21 cellular contexts compared by ENCODE assay signal in genomic region chrX:119425050-119425449, GRCh38. TPM values are rescaled to one million over a fixed set of nuclear protein-coding genes. Genes with fewer than 3 reads are reported as not detected.
DNase-seq lines count a peak whose midpoint lies in the region; ATAC-seq, FAIRE-seq and TF ChIP-seq lines count a peak whose summit lies in the region.
"Had no signal": no experiment of that assay in that cellular context is flagged by ENCODE, and none has a peak within 500 bp of the region (broad histone marks: within the 10 kb centered on the region; RNA-seq: fewer than 3 reads in every experiment).

No MANE protein-coding gene starts in this region.

- BruUV-seq in HepG2 (replicated peaks; lab: Mats Ljungman, UMichigan): no TSS peak

- H4K20me1 ChIP-seq in HepG2 (ENCODE audit: insufficient read depth, low read length): no peaks in the 10 kb centered on the region

- no peaks in the 10 kb centered on the region for H3K79me2 ChIP-seq in HepG2 (ENCODE audit: insufficient read depth, low read length)

- H3K27ac ChIP-seq in HepG2 (ENCODE audit: extremely low read length, insufficient read depth, low read length) (no peak overlapping the region), right lobe of liver (peak overlapping the region in 1 of 3 donors; percentile 8), coronary artery (no peak overlapping the region)
- H3K27ac ChIP-seq: A549 had no signal

- ATAC-seq in HepG2: no peak
- no peak for ATAC-seq in right lobe of liver
- no peak for ATAC-seq in activated B cell treated with CpG ODN at 0.5 μM for 24 hours (ENCODE audit: low read depth)
- no peak for ATAC-seq in stimulated activated naive B cell treated with anti-CD40 and anti-IgM and Interleukin-4, amounts not matched to agents 10 μg/mL and 1 μg/mL and 100 μg/mL, for 72 hours (replicated peaks)
- ATAC-seq: Panc1 had no signal

- H3K36me3 ChIP-seq in HepG2 (replicated peaks in 1 of 2; ENCODE audit: control insufficient read depth in 1 of 2, insufficient read depth in 2 of 2, low read length in 2 of 2): no peaks in the 10 kb centered on the region
- no peaks in the 10 kb centered on the region for H3K36me3 ChIP-seq in right lobe of liver

- H3K4me1 Mint-ChIP-seq in IgD-negative memory B cell: peaks cover 21 to 24% (median 23%) of the 10 kb centered on the region in 3 donors
- peaks cover 31% of the 10 kb centered on the region for H3K4me1 Mint-ChIP-seq in activated B cell treated with CpG ODN at 0.5 μM for 24 hours
- peaks cover 9 to 26% of the 10 kb centered on the region in 2 donors for H3K4me1 Mint-ChIP-seq in stimulated activated naive B cell treated with anti-CD40 and anti-IgM and Interleukin-4, amounts not matched to agents 10 μg/mL and 1 μg/mL and 100 μg/mL, for 72 hours

- no peak overlapping the region for H2AFZ ChIP-seq in HepG2 (ENCODE audit: low read length)

- WGBS in HepG2 (ENCODE audit: low lambda C conversion rate): 82% methylated on average over 3 of the region's 5 CpGs
- WGBS in right lobe of liver (ENCODE audit: insufficient coverage, low coverage, low lambda C conversion rate, missing lambda C conversion rate): 50% methylated on average over 4 of the region's 5 CpGs

- H3K9me3 ChIP-seq in HepG2 (ENCODE audit: low read length) (no peaks in the 10 kb centered on the region), right lobe of liver (no peaks in the 10 kb centered on the region)
- H3K9me3 ChIP-seq: A549, SK-N-SH had no signal

- intact Hi-C loops in HepG2 (cut with micrococcal nuclease; ENCODE audit: unreplicated experiment): no loop called here
- intact Hi-C loops in right lobe of liver (cut with DNase I): no loop called here
- intact Hi-C loops in activated B cell treated with CpG ODN at 0.5 μM for 24 hours (cut with micrococcal nuclease): loop anchor here (5.0 kb wide), 1 partner anchor 42 kb away; the partner anchor contains the start of gene SLC25A5

- in situ Hi-C loops in HepG2 (cut with HindIII; ENCODE audit: extremely low pct_ligation_motif_present, low pct_unique_long_range_greater_than_20kb): no loop called here

- H3K9ac ChIP-seq in HepG2 (ENCODE audit: insufficient read depth, low read depth, low read length): no peak overlapping the region
- H3K9ac ChIP-seq: SK-N-SH had no signal

- peaks cover 32% of the 10 kb centered on the region for H3K4me1 ChIP-seq in HepG2 (ENCODE audit: insufficient read depth, low read length)
- H3K4me1 ChIP-seq in right lobe of liver: peaks cover 0 to 24% (median 0%) of the 10 kb centered on the region in 4 donors

- H3K4me3 ChIP-seq in HepG2 (replicated peaks in 1 of 3; ENCODE audit: insufficient read depth in 1 of 3, low read depth in 2 of 3, low read length in 3 of 3) (no peak overlapping the region), right lobe of liver (no peak overlapping the region), coronary artery (no peak overlapping the region)
- H3K4me3 ChIP-seq: A549 had no signal

- no peaks in the 10 kb centered on the region for H3K36me3 Mint-ChIP-seq in IgD-negative memory B cell
- H3K36me3 Mint-ChIP-seq in activated B cell treated with CpG ODN at 0.5 μM for 24 hours (ENCODE audit: low read depth): peaks cover 13% of the 10 kb centered on the region
- peaks cover 8 to 12% of the 10 kb centered on the region in 2 donors for H3K36me3 Mint-ChIP-seq in stimulated activated naive B cell treated with anti-CD40 and anti-IgM and Interleukin-4, amounts not matched to agents 10 μg/mL and 1 μg/mL and 100 μg/mL, for 72 hours

- TF ChIP-seq POLR2A in HepG2 (IDR thresholded peaks at IDR 0.05; ENCODE audit: insufficient read depth in 1 of 2, low read depth in 2 of 2, low read length in 2 of 2) (no peak), right lobe of liver (IDR thresholded peaks at IDR 0.05) (no peak)

- H3K4me3 Mint-ChIP-seq in IgD-negative memory B cell (peak overlapping the region in 1 of 4 donors; percentile 66), activated B cell treated with CpG ODN at 0.5 μM for 24 hours (no peak overlapping the region)
- H3K4me3 Mint-ChIP-seq in stimulated activated naive B cell treated with anti-CD40 and anti-IgM and Interleukin-4, amounts not matched to agents 10 μg/mL and 1 μg/mL and 100 μg/mL, for 72 hours: no peak overlapping the region
- H3K4me3 Mint-ChIP-seq: CD4-positive, CD25-positive, alpha-beta regulatory T cell; H9 had no signal

- peak overlapping the region in 2 of 3 donors; percentile 31 to 68 for H3K27ac Mint-ChIP-seq in IgD-negative memory B cell
- peak overlapping the region; percentile 41 for H3K27ac Mint-ChIP-seq in activated B cell treated with CpG ODN at 0.5 μM for 24 hours
- H3K27ac Mint-ChIP-seq in stimulated activated naive B cell treated with anti-CD40 and anti-IgM and Interleukin-4, amounts not matched to agents 10 μg/mL and 1 μg/mL and 100 μg/mL, for 72 hours: no peak overlapping the region
- H3K27ac Mint-ChIP-seq: H9 had no signal

- no peak for FAIRE-seq in HepG2 (lab: Jason Lieb, UNC)
- FAIRE-seq: A549, G401.6, GM12892 had no signal

- POLR2A ChIA-PET in HepG2 (lab: Yijun Ruan, JAX) (no interaction called here), activated B cell treated with CpG ODN at 0.5 μM for 24 hours (lab: Charles Lee) (no interaction called here)

- DNase-seq in HepG2 (ENCODE audit: low spot score): no peak
- DNase-seq in right lobe of liver: no peak
- DNase-seq in activated B cell treated with CpG ODN at 0.5 μM for 24 hours: no peak
- DNase-seq in midbrain (lab: John Stamatoyannopoulos, UW): peak; percentile 16
- no peak for DNase-seq in coronary artery (ENCODE audit: low spot score)
- DNase-seq in stimulated activated naive B cell treated with anti-CD40 and anti-IgM and Interleukin-4, amounts not matched to agents 10 μg/mL and 1 μg/mL and 100 μg/mL, for 72 hours: no peak
- no peak for DNase-seq in inferior parietal cortex (ENCODE audit: extremely low spot score)
- DNase-seq: CD4-positive, CD25-positive, alpha-beta regulatory T cell; COR-L47; H9; NCI-H1105; NCI-H146; NCI-H2081 treated with DMSO at 0.1 percent for 48 hours; NCI-H748 treated with DMSO at 0.1 percent for 48 hours; SIG-M5; SK-N-SH had no signal

- peaks cover 0 to 2% (median 0%) of the 10 kb centered on the region in 3 donors for H3K9me3 Mint-ChIP-seq in IgD-negative memory B cell
- H3K9me3 Mint-ChIP-seq in activated B cell treated with CpG ODN at 0.5 μM for 24 hours: no peaks in the 10 kb centered on the region
- H3K9me3 Mint-ChIP-seq in stimulated activated naive B cell treated with anti-CD40 and anti-IgM and Interleukin-4, amounts not matched to agents 10 μg/mL and 1 μg/mL and 100 μg/mL, for 72 hours: no peaks in the 10 kb centered on the region
- H3K9me3 Mint-ChIP-seq: CD4-positive, CD25-positive, alpha-beta regulatory T cell had no signal

- H3K27me3 Mint-ChIP-seq in IgD-negative memory B cell (peaks cover 1% of the 10 kb centered on the region), activated B cell treated with CpG ODN at 0.5 μM for 24 hours (no peaks in the 10 kb centered on the region)
- H3K27me3 Mint-ChIP-seq in stimulated activated naive B cell treated with anti-CD40 and anti-IgM and Interleukin-4, amounts not matched to agents 10 μg/mL and 1 μg/mL and 100 μg/mL, for 72 hours: no peaks in the 10 kb centered on the region
- H3K27me3 Mint-ChIP-seq: CD4-positive, CD25-positive, alpha-beta regulatory T cell had no signal

- TF ChIP-seq RAD21 in HepG2 (CRISPR knock-in tag; IDR thresholded peaks at IDR 0.05): no peak

- no peak overlapping the region for H3K4me2 ChIP-seq in HepG2 (ENCODE audit: low read depth, low read length)
- H3K4me2 ChIP-seq: A549, SK-N-SH had no signal

- TF ChIP-seq CTCF in HepG2 (CRISPR knock-in tag; IDR thresholded peaks at IDR 0.05): no peak
- no peak for TF ChIP-seq CTCF in right lobe of liver (IDR thresholded peaks at IDR 0.05)
- no peak for TF ChIP-seq CTCF in activated B cell treated with CpG ODN at 0.5 μM for 24 hours (IDR thresholded peaks at IDR 0.05)
- no peak for TF ChIP-seq CTCF in coronary artery (IDR thresholded peaks at IDR 0.05)

- H3K27me3 ChIP-seq in HepG2 (ENCODE audit: control insufficient read depth in 1 of 2, insufficient read depth in 2 of 2, low read length in 2 of 2) (no peaks in the 10 kb centered on the region), right lobe of liver (no peaks in the 10 kb centered on the region)

- no peak for TF ChIP-seq EP300 in HepG2 (IDR thresholded peaks at IDR 0.05; ENCODE audit: low read depth in 2 of 2, low read length in 2 of 2)
- TF ChIP-seq EP300 in HepG2 (CRISPR knock-in tag; IDR thresholded peaks at IDR 0.05; ENCODE audit: borderline replicate concordance): no peak

- CTCF ChIA-PET in HepG2 (lab: Yijun Ruan, JAX; ENCODE audit: low intra/inter-chr PET ratio, low total read pairs) (no interaction called here), activated B cell treated with CpG ODN at 0.5 μM for 24 hours (lab: Charles Lee) (no interaction called here)

RNA-seq across cellular contexts. Expression of gene SLC25A43, which starts 25.9 kb away (rescaled TPM):
- total RNA-seq in HepG2 (2016; rRNA removed; fragmentation: Illumina TruSeq; extraction: Trizol) (13.2 and 14.1 TPM in 2 replicates), right lobe of liver (10 to 100 TPM in 2 of 6 experiments, 1 to 10 TPM in 4; 6.4 to 21.5 (median 7.5) TPM), activated B cell treated with CpG ODN at 0.5 μM for 24 hours (11.0 and 11.9 TPM in 2 replicates)
- total RNA-seq in HepG2 (2016; cell fraction: cytosol; rRNA removed; fragmentation: Illumina TruSeq; extraction: Trizol; ENCODE audit: low read depth): 7.9 and 9.2 TPM in 2 replicates
- total RNA-seq in HepG2 (2016; cell fraction: insoluble cytoplasmic fraction; rRNA removed; fragmentation: Illumina TruSeq; extraction: Trizol): 12.2 and 13.4 TPM in 2 replicates
- 24.3 and 26.0 TPM in 2 replicates for total RNA-seq in HepG2 (2016; cell fraction: membrane; rRNA removed; fragmentation: Illumina TruSeq; extraction: Trizol)
- 6.0 and 6.9 TPM in 2 replicates for total RNA-seq in HepG2 (2016; cell fraction: nucleus; rRNA removed; fragmentation: Illumina TruSeq; extraction: Trizol)
- polyA plus RNA-seq in HepG2 (2011; rRNA removed) (5.8 and 6.4 TPM in 2 replicates), IgD-negative memory B cell (12.5 TPM)
- polyA plus RNA-seq in HepG2 (2011; cell fraction: cytosol; rRNA removed): 5.1 and 7.7 TPM in 2 replicates
- 2.9 and 3.3 TPM in 2 replicates for polyA plus RNA-seq in HepG2 (2011; cell fraction: nucleus; rRNA removed)
- polyA plus RNA-seq in HepG2 (2012): 7.8 TPM in 2 replicates
- 12.5 and 12.9 TPM in 2 replicates for polyA plus RNA-seq in HepG2 (2016; cell fraction: cytosol; fragmentation: Illumina TruSeq; extraction: Trizol; ENCODE audit: low read depth)
- polyA plus RNA-seq in HepG2 (2016; cell fraction: insoluble cytoplasmic fraction; fragmentation: Illumina TruSeq; extraction: Trizol; ENCODE audit: low read depth): 17.1 and 19.8 TPM in 2 replicates
- 23.4 and 29.4 TPM in 2 replicates for polyA plus RNA-seq in HepG2 (2016; cell fraction: membrane; fragmentation: Illumina TruSeq; extraction: Trizol; ENCODE audit: low read depth)
- polyA plus RNA-seq in HepG2 (2016; cell fraction: nucleus; fragmentation: Illumina TruSeq; extraction: Trizol; ENCODE audit: insufficient read depth, low read depth): 12.5 and 13.3 TPM in 2 replicates
- polyA minus RNA-seq in HepG2 (2011; rRNA and poly(A)+ RNA removed; ENCODE audit: low replicate concordance): 4.5 and 7.1 TPM in 2 replicates
- 3.7 and 4.6 TPM in 2 replicates for polyA minus RNA-seq in HepG2 (2011; cell fraction: cytosol; rRNA and poly(A)+ RNA removed)
- polyA minus RNA-seq in HepG2 (2011; cell fraction: nucleus; rRNA and poly(A)+ RNA removed): 2.4 and 3.4 TPM in 2 replicates

RNA-seq across cellular contexts. Expression of gene SLC25A5, which starts 43.2 kb away (rescaled TPM):
- total RNA-seq in HepG2 (2016; rRNA removed; fragmentation: Illumina TruSeq; extraction: Trizol) (300 and 472 TPM in 2 replicates), right lobe of liver (100 to 1,000 TPM; 168 to 296 (median 223) TPM), activated B cell treated with CpG ODN at 0.5 μM for 24 hours (300 and 321 TPM in 2 replicates)
- 168 and 187 TPM in 2 replicates for total RNA-seq in HepG2 (2016; cell fraction: cytosol; rRNA removed; fragmentation: Illumina TruSeq; extraction: Trizol; ENCODE audit: low read depth)
- 312 and 459 TPM in 2 replicates for total RNA-seq in HepG2 (2016; cell fraction: insoluble cytoplasmic fraction; rRNA removed; fragmentation: Illumina TruSeq; extraction: Trizol)
- total RNA-seq in HepG2 (2016; cell fraction: membrane; rRNA removed; fragmentation: Illumina TruSeq; extraction: Trizol): 296 and 308 TPM in 2 replicates
- 148 TPM in 2 replicates for total RNA-seq in HepG2 (2016; cell fraction: nucleus; rRNA removed; fragmentation: Illumina TruSeq; extraction: Trizol)
- polyA plus RNA-seq in HepG2 (2011; rRNA removed) (356 and 402 TPM in 2 replicates), IgD-negative memory B cell (298 TPM)
- polyA plus RNA-seq in HepG2 (2011; cell fraction: cytosol; rRNA removed): 679 and 773 TPM in 2 replicates
- polyA plus RNA-seq in HepG2 (2011; cell fraction: nucleus; rRNA removed): 192 and 211 TPM in 2 replicates
- polyA plus RNA-seq in HepG2 (2012): 586 and 628 TPM in 2 replicates
- 295 and 308 TPM in 2 replicates for polyA plus RNA-seq in HepG2 (2016; cell fraction: cytosol; fragmentation: Illumina TruSeq; extraction: Trizol; ENCODE audit: low read depth)
- 691 and 717 TPM in 2 replicates for polyA plus RNA-seq in HepG2 (2016; cell fraction: insoluble cytoplasmic fraction; fragmentation: Illumina TruSeq; extraction: Trizol; ENCODE audit: low read depth)
- polyA plus RNA-seq in HepG2 (2016; cell fraction: membrane; fragmentation: Illumina TruSeq; extraction: Trizol; ENCODE audit: low read depth): 394 and 413 TPM in 2 replicates
- polyA plus RNA-seq in HepG2 (2016; cell fraction: nucleus; fragmentation: Illumina TruSeq; extraction: Trizol; ENCODE audit: insufficient read depth, low read depth): 277 and 278 TPM in 2 replicates
- polyA minus RNA-seq in HepG2 (2011; rRNA and poly(A)+ RNA removed; ENCODE audit: low replicate concordance): 640 and 785 TPM in 2 replicates
- polyA minus RNA-seq in HepG2 (2011; cell fraction: cytosol; rRNA and poly(A)+ RNA removed): 273 and 289 TPM in 2 replicates
- 64.6 and 78.3 TPM in 2 replicates for polyA minus RNA-seq in HepG2 (2011; cell fraction: nucleus; rRNA and poly(A)+ RNA removed)
